Comparison of ENCODE assay signal across 8 cellular contexts in genomic region chr2:128317898-128318225, GRCh38. TPM values are rescaled to one million over a fixed set of nuclear protein-coding genes. Genes with fewer than 3 reads are reported as not detected.
DNase-seq lines count a peak whose midpoint lies in the region; ATAC-seq and TF ChIP-seq lines count a peak whose summit lies in the region.
"Not testable (repeated sequence)": the region's sequence is repeated elsewhere in the genome, so short reads cannot be mapped to it uniquely, and the experiment has no call there.

No MANE protein-coding gene starts in this region.

- not testable (repeated sequence) for H3K27me3 Mint-ChIP-seq in activated naive CD8-positive, alpha-beta T cell treated with anti-CD3 and anti-CD28 coated beads for 36 hours; type B pancreatic cell

- H3K4me3 Mint-ChIP-seq in activated naive CD8-positive, alpha-beta T cell treated with anti-CD3 and anti-CD28 coated beads for 36 hours, result peak overlapping the region; percentile 86
- peak overlapping the region; percentile 94 for H3K4me3 Mint-ChIP-seq in type B pancreatic cell

- H3K4me1 ChIP-seq in Panc1 (ENCODE audit: control insufficient read depth, insufficient read depth, low read length), result peaks cover 12% of the 10 kb centered on the region
- peaks cover 19% of the 10 kb centered on the region for H3K4me1 ChIP-seq in ovary (ENCODE audit: insufficient read depth)

- TF ChIP-seq CTCF in GM12864 (IDR thresholded peaks at IDR 0.05; ENCODE audit: low read depth, low read length, missing control alignments); Panc1 (IDR thresholded peaks at IDR 0.05); epithelial cell of proximal tubule (conservative IDR thresholded peaks at IDR 0.05; ENCODE audit: low read depth, low read length); ovary (IDR thresholded peaks at IDR 0.05); type B pancreatic cell (conservative IDR thresholded peaks at IDR 0.05): not testable (repeated sequence)

- H3K27me3 ChIP-seq in Panc1 (ENCODE audit: control insufficient read depth, insufficient read depth, low read length); ovary: not testable (repeated sequence)

- in situ Hi-C loops in Panc1 (cut with HindIII; ENCODE audit: low pct_unique_long_range_greater_than_20kb, low sequenced_read_pairs), result not testable (repeated sequence)

- H3K27ac Mint-ChIP-seq in activated naive CD8-positive, alpha-beta T cell treated with anti-CD3 and anti-CD28 coated beads for 36 hours; type B pancreatic cell: not testable (repeated sequence)

- WGBS in ovary, 3 donors, result 0 to 1% (median 0%) methylated on average over 7 to 31 of the region's 40 CpGs

- peaks cover 15% of the 10 kb centered on the region for H3K36me3 Mint-ChIP-seq in activated naive CD8-positive, alpha-beta T cell treated with anti-CD3 and anti-CD28 coated beads for 36 hours
- not testable (repeated sequence) for H3K36me3 Mint-ChIP-seq in type B pancreatic cell

- H3K9me3 Mint-ChIP-seq in activated naive CD8-positive, alpha-beta T cell treated with anti-CD3 and anti-CD28 coated beads for 36 hours; type B pancreatic cell: not testable (repeated sequence)

- H3K4me1 Mint-ChIP-seq in activated naive CD8-positive, alpha-beta T cell treated with anti-CD3 and anti-CD28 coated beads for 36 hours, result peaks cover 40% of the 10 kb centered on the region
- peaks cover 38% of the 10 kb centered on the region for H3K4me1 Mint-ChIP-seq in type B pancreatic cell (ENCODE audit: unreplicated experiment)

- not testable (repeated sequence) for DNase-seq in GM12864 (ENCODE audit: low read depth); Panc1 (ENCODE audit: low read depth, low spot score); epithelial cell of proximal tubule (ENCODE audit: low read depth); left lobe of liver (ENCODE audit: low spot score); ovary; type B pancreatic cell (ENCODE audit: extremely low spot score, unreplicated experiment)
- DNase-seq in activated naive CD8-positive, alpha-beta T cell treated with anti-CD3 and anti-CD28 coated beads for 36 hours, result peak; percentile 34

- not testable (repeated sequence) for H3K9me3 ChIP-seq in Panc1 (ENCODE audit: control insufficient read depth, insufficient read depth, low read depth, low read length); ovary

- not testable (repeated sequence) for TF ChIP-seq POLR2A in ovary (IDR thresholded peaks at IDR 0.05)

- not testable (repeated sequence) for BruUV-seq in Panc1 (replicated peaks; lab: Mats Ljungman, UMichigan)

- intact Hi-C loops in Panc1 (cut with micrococcal nuclease; ENCODE audit: unreplicated experiment), result loop anchor here (5.0 kb wide), 1 partner anchor 86 kb away; no protein-coding TSS in a partner anchor
- intact Hi-C loops in ovary (cut with DNase I), result loop anchor here in 1 of 4 donors (10.0 kb wide), 2 partner anchors 143 to 423 kb away; no protein-coding TSS in a partner anchor

- CTCF ChIA-PET in Panc1 (lab: Charles Lee), result interaction anchor here (0.5 kb wide), 1 partner anchor 380 kb away, joined by 4 read pairs; no protein-coding TSS in a partner anchor

- peak; percentile 3 for ATAC-seq in HG02885 (IDR thresholded peaks at IDR 0.05; ENCODE audit: poor library complexity, unreplicated experiment)
- not testable (repeated sequence) for ATAC-seq in Panc1
- ATAC-seq in left lobe of liver, result peak; percentile 15

- not testable (repeated sequence) for TF ChIP-seq EP300 in ovary (IDR thresholded peaks at IDR 0.05)

- H3K4me3 ChIP-seq in GM12864 (ENCODE audit: low read depth, low read length) (peak overlapping the region; percentile 75), Panc1 (ENCODE audit: low read depth in 2 of 2, low read length in 2 of 2) (peak overlapping the region; percentile 53 to 54), epithelial cell of proximal tubule (ENCODE audit: low read depth, low read length) (peak overlapping the region; percentile 68), ovary (peak overlapping the region; percentile 87)

- not testable (repeated sequence) for H3K27ac ChIP-seq in Panc1 (ENCODE audit: low read length); ovary

- POLR2A ChIA-PET in Panc1 (lab: Charles Lee), result not testable (repeated sequence)

- H3K36me3 ChIP-seq in Panc1 (ENCODE audit: control insufficient read depth, insufficient read depth, low read length); ovary: not testable (repeated sequence)

RNA-seq across cellular contexts. Expression of gene HS6ST1, which starts 0.8 kb away (rescaled TPM):
- total RNA-seq in Panc1 (2021; ENCODE audit: unreplicated experiment) (22.0 TPM), epithelial cell of proximal tubule (17.6 and 19.0 TPM in 2 replicates), left lobe of liver (21.8 TPM), ovary (10 to 100 TPM; 23.7 to 62.5 (median 48.0) TPM), type B pancreatic cell (ENCODE audit: low replicate concordance) (64.9 and 75.2 TPM in 2 replicates)
- 22.0 TPM for polyA plus RNA-seq in Panc1 (2012; ENCODE audit: insufficient read length)
- total RNA-seq in activated naive CD8-positive, alpha-beta T cell treated with anti-CD3 and anti-CD28 coated beads for 36 hours, result 10 to 100 TPM; 16.1 to 17.4 TPM
- polyA plus RNA-seq in ovary, result 10 to 100 TPM; 12.9 to 45.3 TPM
